In the genomic region with DNA sequence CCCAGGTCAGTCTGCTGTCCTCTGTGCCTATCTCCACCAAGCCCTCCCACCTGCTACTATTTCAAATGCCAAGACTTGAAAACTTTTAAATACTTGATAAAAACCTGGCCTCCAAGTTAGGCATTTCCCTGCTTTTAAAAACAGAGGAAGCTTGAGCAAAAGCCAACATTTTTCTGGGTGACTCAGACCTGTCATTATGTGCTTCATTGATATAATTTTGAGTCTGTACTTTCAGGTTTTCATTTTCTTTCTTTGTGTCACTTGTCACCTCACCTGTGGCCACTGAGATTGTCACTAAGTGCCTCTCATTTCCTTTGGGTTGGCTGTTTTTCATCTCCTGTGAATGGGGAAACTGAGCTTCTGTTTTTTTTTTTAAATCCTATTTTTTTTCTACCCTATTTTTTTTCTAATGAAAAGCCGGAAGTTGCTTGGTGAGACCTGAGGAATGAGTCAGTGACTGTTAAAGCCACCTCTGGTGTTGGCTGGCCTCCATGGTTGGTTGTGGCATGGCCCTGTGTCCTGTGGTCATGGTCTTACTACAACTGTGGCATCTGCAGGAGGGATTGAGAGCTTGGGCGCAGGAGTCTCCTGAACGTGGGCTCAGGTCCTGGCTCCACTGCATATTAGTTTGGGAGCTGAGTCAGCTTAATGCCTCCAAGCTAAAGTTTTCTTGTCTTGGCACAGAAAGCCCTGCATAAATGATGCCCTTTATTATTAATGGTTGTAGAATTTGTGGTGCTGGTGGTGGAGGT, we compare ENCODE assay signal across 8 cellular contexts. TPM values are rescaled to one million over a fixed set of nuclear protein-coding genes. Genes with fewer than 3 reads are reported as not detected.
A peak's percentile ranks its signal among the peaks of the same experiment; 100 is the strongest.
DNase-seq lines count a peak whose midpoint lies in the region; ATAC-seq and TF ChIP-seq lines count a peak whose summit lies in the region.

No MANE protein-coding gene starts in this region.

- TF ChIP-seq POLR2A in prostate gland (IDR thresholded peaks at IDR 0.05) = no peak

- H3K27ac ChIP-seq in tibial artery = peak overlapping the region; percentile 4 to 19
- no peak overlapping the region for H3K27ac ChIP-seq in prostate gland

- H3K27me3 Mint-ChIP-seq in T-helper 17 cell = no peaks in the 10 kb centered on the region

- H3K36me3 ChIP-seq in tibial artery = no peaks in the 10 kb centered on the region
- H3K36me3 ChIP-seq in prostate gland = no peaks in the 10 kb centered on the region

- H3K4me3 Mint-ChIP-seq in T-helper 17 cell = no peak overlapping the region

- WGBS in prostate gland = 47% methylated on average over 3 of the region's 3 CpGs

- peaks cover 35% of the 10 kb centered on the region for H3K4me1 Mint-ChIP-seq in T-helper 17 cell

- intact Hi-C loops in tibial artery (cut with DNase I; ENCODE audit: low total_unique reads) = no loop called here
- intact Hi-C loops in prostate gland (cut with DNase I) = loop anchor here (10.0 kb wide), 1 partner anchor 52 kb away; a partner anchor contains a TSS

- ATAC-seq in GM21529 (IDR thresholded peaks at IDR 0.05; ENCODE audit: unreplicated experiment) = peak; percentile 47
- ATAC-seq in T-helper 17 cell = peak; percentile 36
- no peak for ATAC-seq in GM21381 (IDR thresholded peaks at IDR 0.05; ENCODE audit: unreplicated experiment)
- ATAC-seq in omental fat pad (ENCODE audit: low FRiP score) = no peak

- TF ChIP-seq CTCF in fibroblast of pulmonary artery (IDR thresholded peaks at IDR 0.05; ENCODE audit: low read length, missing control alignments) (no peak), tibial artery (IDR thresholded peaks at IDR 0.05) (no peak), prostate gland (IDR thresholded peaks at IDR 0.05) (no peak), omental fat pad (IDR thresholded peaks at IDR 0.05) (no peak)

- DNase-seq in A172 (ENCODE audit: low spot score) = peak; percentile 95
- DNase-seq in T-helper 17 cell = no peak
- peak; percentile 75 for DNase-seq in fibroblast of pulmonary artery (ENCODE audit: low read depth)
- DNase-seq in tibial artery = no peak
- DNase-seq in prostate gland (ENCODE audit: low spot score) = no peak
- DNase-seq in omental fat pad (ENCODE audit: low spot score) = no peak

- no peaks in the 10 kb centered on the region for H3K27me3 ChIP-seq in tibial artery
- no peaks in the 10 kb centered on the region for H3K27me3 ChIP-seq in prostate gland (replicated peaks; ENCODE audit: insufficient read depth)

- peaks cover 3% of the 10 kb centered on the region for H3K36me3 Mint-ChIP-seq in T-helper 17 cell (ENCODE audit: low read depth)

- H3K27ac Mint-ChIP-seq in T-helper 17 cell = no peak overlapping the region

- H3K9me3 ChIP-seq in T-helper 17 cell (ENCODE audit: control insufficient read depth, low read length, poor library complexity, severe bottlenecking) = no peaks in the 10 kb centered on the region
- no peaks in the 10 kb centered on the region for H3K9me3 ChIP-seq in tibial artery
- no peaks in the 10 kb centered on the region for H3K9me3 ChIP-seq in prostate gland

- H3K4me1 ChIP-seq in tibial artery (peaks cover 0 to 54% (median 33%) of the 10 kb centered on the region in 4 donors), prostate gland (replicated peaks) (no peaks in the 10 kb centered on the region)

- H3K4me3 ChIP-seq in fibroblast of pulmonary artery (replicated peaks; ENCODE audit: low read depth, low read length) (no peak overlapping the region), tibial artery (no peak overlapping the region), prostate gland (no peak overlapping the region)

RNA-seq across cellular contexts. Expression of a gene that starts 56.7 kb away (rescaled TPM):
- total RNA-seq in A172 (2014; rRNA removed; shearing (Covaris generic)) = 1.6 and 3.8 TPM in 2 replicates
- total RNA-seq in T-helper 17 cell (10 to 100 TPM; 21.3 to 22.7 TPM), prostate gland (10 to 100 TPM; 11.7 to 39.8 TPM), omental fat pad (100 to 1,000 TPM in 1 of 4 donors, 10 to 100 TPM in 3; 40.4 to 134 (median 63.6) TPM)

Comparison
In these comparisons a context has a peak if more than half of its experiments do, and no peak if none do; other contexts are left out.
1. DNase-seq: peak in A172 (single experiment) and fibroblast of pulmonary artery (single experiment); none in T-helper 17 cell (0 of 3), tibial artery (0 of 2), prostate gland (single experiment) and omental fat pad (single experiment).
2. ATAC-seq: peak in GM21529 (single experiment) and T-helper 17 cell (single experiment); none in GM21381 (single experiment) and omental fat pad (single experiment).
3. H3K27ac ChIP-seq: peak in tibial artery (2 of 2); none in prostate gland (0 of 2).